In genomic region chr20:22490287-22491187, GRCh38 we compare ENCODE assay signal across 10 cellular contexts.
DNase-seq lines count a peak whose midpoint lies in the region; ATAC-seq and TF ChIP-seq lines count a peak whose summit lies in the region.
"Had no signal": no experiment of that assay in that cellular context is flagged by ENCODE, and none has a peak within 500 bp of the region (broad histone marks: within the 10 kb centered on the region; RNA-seq: fewer than 3 reads in every experiment).

No MANE protein-coding gene starts in this region.

- no peak overlapping the region for H3K4me2 ChIP-seq in PC-9

- CTCF ChIA-PET in PC-9 (lab: Charles Lee) = interaction anchor here (0.6 kb wide), 1 partner anchor 128 kb away, joined by 3 read pairs; no protein-coding TSS in a partner anchor

- H3K9me2 ChIP-seq in PC-9 (ENCODE audit: insufficient read depth) = no peaks in the 10 kb centered on the region

- POLR2A ChIA-PET in PC-9 (lab: Charles Lee; ENCODE audit: unreplicated experiment) = interaction anchor here (0.6 kb wide), 1 partner anchor 470 kb away, joined by 7 read pairs; no protein-coding TSS in a partner anchor

- H3K4me3 ChIP-seq in PC-9 = no peak overlapping the region

- no peaks in the 10 kb centered on the region for H3K36me3 Mint-ChIP-seq in activated T-helper 17 cell treated with anti-CD3 and anti-CD28 coated beads, Interleukin-2, amount 50 U/mL, for 72 hours (ENCODE audit: low read depth)
- H3K36me3 Mint-ChIP-seq in CD14-positive monocyte = no peaks in the 10 kb centered on the region

- no peaks in the 10 kb centered on the region for H3K36me3 ChIP-seq in PC-9 (ENCODE audit: low read depth)

- no peak overlapping the region for H3K4me3 Mint-ChIP-seq in activated T-helper 17 cell treated with anti-CD3 and anti-CD28 coated beads, Interleukin-2, amount 50 U/mL, for 72 hours
- no peak overlapping the region for H3K4me3 Mint-ChIP-seq in CD14-positive monocyte

- H3K27me3 ChIP-seq in PC-9 (ENCODE audit: insufficient read depth, low read depth) = no peaks in the 10 kb centered on the region

- no peak overlapping the region for H3K27ac ChIP-seq in PC-9

- no peaks in the 10 kb centered on the region for H3K4me1 ChIP-seq in PC-9 (replicated peaks; ENCODE audit: insufficient read depth)

- BruUV-seq in PC-9 (replicated peaks; lab: Mats Ljungman, UMichigan) = no TSS peak

- ATAC-seq in activated T-helper 17 cell treated with anti-CD3 and anti-CD28 coated beads, Interleukin-2, amount 50 U/mL, for 72 hours (replicated peaks) = no peak

- no peaks in the 10 kb centered on the region for H3F3A ChIP-seq in PC-9 (ENCODE audit: insufficient read depth, low read depth)

- no peaks in the 10 kb centered on the region for H3K79me2 ChIP-seq in PC-9 (ENCODE audit: low read depth)

- TF ChIP-seq CTCF in CD14-positive monocyte (IDR thresholded peaks at IDR 0.05) (no peak), PC-9 (conservative IDR thresholded peaks at IDR 0.05) (no peak; the same call in 1 of the 2 replicates)

- in situ Hi-C loops in ACHN (cut with HindIII; ENCODE audit: low pct_ligation_motif_present, low pct_unique_long_range_greater_than_20kb, low sequenced_read_pairs) = no loop called here

- no peaks in the 10 kb centered on the region for H3K9me3 ChIP-seq in PC-9 (ENCODE audit: insufficient read depth, low read depth)

- H3K27me3 Mint-ChIP-seq in activated T-helper 17 cell treated with anti-CD3 and anti-CD28 coated beads, Interleukin-2, amount 50 U/mL, for 72 hours = no peaks in the 10 kb centered on the region
- peaks cover 5 to 18% (median 7%) of the 10 kb centered on the region in 3 donors for H3K27me3 Mint-ChIP-seq in CD14-positive monocyte (ENCODE audit: low read depth in 3 of 3)

- peak; percentile 42 for DNase-seq in ACHN
- DNase-seq in NCI-H1092 (lab: John Stamatoyannopoulos, UW) = peak; percentile 93
- peak; percentile 62 for DNase-seq in RPMI8226
- DNase-seq in kidney glomerular epithelial cell (lab: John Stamatoyannopoulos, UW) = peak; percentile 65
- no peak for DNase-seq in EL
- no peak for DNase-seq in CD14-positive monocyte (ENCODE audit: low spot score)
- no peak for DNase-seq in PC-9
- DNase-seq: HCEC 1CT; stimulated activated CD4-positive, alpha-beta T cell treated with anti-CD3 and anti-CD28 coated beads, Interleukin-4, amount 100 ng/mL, for 1 hour had no signal

- H3K27ac Mint-ChIP-seq in activated T-helper 17 cell treated with anti-CD3 and anti-CD28 coated beads, Interleukin-2, amount 50 U/mL, for 72 hours = no peak overlapping the region
- no peak overlapping the region for H3K27ac Mint-ChIP-seq in CD14-positive monocyte

- intact Hi-C loops in CD14-positive monocyte (cut with micrococcal nuclease) (no loop called here), PC-9 (cut with micrococcal nuclease; ENCODE audit: unreplicated experiment) (no loop called here)

- no peaks in the 10 kb centered on the region for H3K9me3 Mint-ChIP-seq in activated T-helper 17 cell treated with anti-CD3 and anti-CD28 coated beads, Interleukin-2, amount 50 U/mL, for 72 hours
- H3K9me3 Mint-ChIP-seq in CD14-positive monocyte = peaks cover 0 to 2% (median 0%) of the 10 kb centered on the region in 7 donors

- H4K20me1 ChIP-seq in PC-9 (ENCODE audit: insufficient read depth) = no peaks in the 10 kb centered on the region

- no peak overlapping the region for H2AFZ ChIP-seq in PC-9

- no peaks in the 10 kb centered on the region for H3K4me1 Mint-ChIP-seq in activated T-helper 17 cell treated with anti-CD3 and anti-CD28 coated beads, Interleukin-2, amount 50 U/mL, for 72 hours
- H3K4me1 Mint-ChIP-seq in CD14-positive monocyte = no peaks in the 10 kb centered on the region

Comparison
In these comparisons a context has a peak if more than half of its experiments do, and no peak if none do; other contexts are left out.
1. DNase-seq: peak in ACHN (single experiment), NCI-H1092 (single experiment), RPMI8226 (single experiment) and kidney glomerular epithelial cell (single experiment); none in EL (single experiment), CD14-positive monocyte (single experiment) and PC-9 (0 of 2).